In the genomic region with DNA sequence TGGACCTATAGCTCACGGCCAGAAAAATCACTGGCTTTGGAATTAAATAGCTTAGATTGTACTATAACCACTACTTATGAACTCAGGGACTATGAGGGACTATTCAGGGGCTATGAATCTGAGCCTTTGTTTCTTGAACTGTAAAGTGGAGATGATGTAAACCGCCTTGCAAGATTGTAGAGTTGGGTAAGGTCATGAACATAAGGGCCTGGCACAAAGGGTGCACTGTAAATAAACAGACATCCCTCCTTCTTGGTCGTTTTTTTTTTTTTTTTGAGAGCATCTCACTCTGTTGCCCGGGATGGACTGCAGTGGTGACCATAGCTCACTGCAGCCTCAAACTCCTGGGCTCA, we compare ENCODE assay signal across 28 cellular contexts. TPM values are rescaled to one million over a fixed set of nuclear protein-coding genes. Genes with fewer than 3 reads are reported as not detected.
"Had no signal": no experiment of that assay in that cellular context is flagged by ENCODE, and none has a peak within 500 bp of the region (broad histone marks: within the 10 kb centered on the region; RNA-seq: fewer than 3 reads in every experiment).

No MANE protein-coding gene starts in this region.

- H3K4me3 Mint-ChIP-seq: activated CD4-positive, alpha-beta T cell treated with anti-CD3 and anti-CD28 coated beads, Interleukin-2, amount 10 ng/mL, durations not matched to agents 24 days and 14 days; activated CD8-positive, alpha-beta T cell treated with anti-CD3 and anti-CD28 coated beads for 36 hours; activated naive CD4-positive, alpha-beta T cell treated with anti-CD3 and anti-CD28 coated beads, Interleukin-2, amount 50 U/mL, for 24 hours; activated naive CD8-positive, alpha-beta T cell treated with anti-CD3 and anti-CD28 coated beads, Interleukin-2, amount 10 ng/mL, durations not matched to agents 7 days and 5 days; activated T-cell treated with anti-CD3 and anti-CD28 coated beads, Interleukin-2, amount 50 U/mL, for 72 hours had no signal

- H3K9me3 Mint-ChIP-seq: activated CD4-positive, alpha-beta T cell treated with anti-CD3 and anti-CD28 coated beads, Interleukin-2, amount 10 ng/mL, durations not matched to agents 24 days and 14 days; activated CD8-positive, alpha-beta T cell treated with anti-CD3 and anti-CD28 coated beads for 36 hours; activated naive CD4-positive, alpha-beta T cell treated with anti-CD3 and anti-CD28 coated beads, Interleukin-2, amount 50 U/mL, for 24 hours; activated naive CD8-positive, alpha-beta T cell treated with anti-CD3 and anti-CD28 coated beads, Interleukin-2, amount 10 ng/mL, durations not matched to agents 7 days and 5 days; activated T-cell treated with anti-CD3 and anti-CD28 coated beads, Interleukin-2, amount 50 U/mL, for 72 hours; activated T-helper 2 cell treated with anti-CD3 and anti-CD28 coated beads, Interferon-gamma antibody, Interleukin-2, Interleukin-4, amounts not matched to agents 10 μg/mL and 5 μg/mL and 100 μg/mL, durations not matched to agents 14 hours and 24 hours and 36 hours; T-cell had no signal

- H3K27ac Mint-ChIP-seq: activated CD4-positive, alpha-beta T cell treated with anti-CD3 and anti-CD28 coated beads, Interleukin-2, amount 10 ng/mL, durations not matched to agents 24 days and 14 days; activated CD8-positive, alpha-beta T cell treated with anti-CD3 and anti-CD28 coated beads for 36 hours; activated naive CD4-positive, alpha-beta T cell treated with anti-CD3 and anti-CD28 coated beads, Interleukin-2, amount 50 U/mL, for 24 hours; activated naive CD8-positive, alpha-beta T cell treated with anti-CD3 and anti-CD28 coated beads, Interleukin-2, amount 10 ng/mL, durations not matched to agents 7 days and 5 days; activated T-cell treated with anti-CD3 and anti-CD28 coated beads, Interleukin-2, amount 50 U/mL, for 72 hours; activated T-helper 2 cell treated with anti-CD3 and anti-CD28 coated beads, Interferon-gamma antibody, Interleukin-2, Interleukin-4, amounts not matched to agents 10 μg/mL and 5 μg/mL and 100 μg/mL, durations not matched to agents 14 hours and 24 hours and 36 hours; T-cell had no signal

- H3K27me3 Mint-ChIP-seq: activated CD8-positive, alpha-beta T cell treated with anti-CD3 and anti-CD28 coated beads for 36 hours; activated naive CD4-positive, alpha-beta T cell treated with anti-CD3 and anti-CD28 coated beads, Interleukin-2, amount 50 U/mL, for 24 hours; T-cell had no signal

- ATAC-seq: activated CD8-positive, alpha-beta T cell treated with anti-CD3 and anti-CD28 coated beads for 36 hours; activated T-cell treated with anti-CD3 and anti-CD28 coated beads, Interleukin-2, amount 50 U/mL, for 72 hours; Panc1; SK-N-SH treated with all-trans-retinoic acid at 6 μM for 48 hours; T-cell had no signal

- DNase-seq: activated CD4-positive, alpha-beta T cell treated with anti-CD3 and anti-CD28 coated beads, Interleukin-2, amount 10 ng/mL, durations not matched to agents 24 days and 14 days; activated CD4-positive, alpha-beta T cell treated with anti-CD3 and anti-CD28 coated beads, Interleukin-2, amount 50 U/mL, for 4 hours; activated CD8-positive, alpha-beta T cell treated with anti-CD3 and anti-CD28 coated beads for 36 hours; activated naive CD4-positive, alpha-beta T cell treated with Interleukin-2 at 50 U/mL for 16 hours; activated naive CD8-positive, alpha-beta T cell treated with anti-CD3 and anti-CD28 coated beads, Interleukin-2, amount 10 ng/mL, durations not matched to agents 7 days and 5 days; activated T-cell treated with anti-CD3 and anti-CD28 coated beads, Interleukin-2, amount 50 U/mL, for 1 hour; activated T-cell treated with anti-CD3 and anti-CD28 coated beads, Interleukin-2, amount 50 U/mL, for 72 hours; amygdala; caudate nucleus; cerebellar nuclear complex; Karpas-422; KBM-7; NCI-H1105 treated with DMSO at 0.1 percent for 48 hours; NCI-H1436; NCI-H1694; NCI-H2029; NCI-H345; NCI-H524 treated with DMSO at 0.1 percent for 48 hours; RPMI8226; SHP77 treated with DMSO at 0.1 percent for 48 hours; T-cell; T-helper 2 cell; T-helper 9 cell had no signal

RNA-seq across cellular contexts. Expression of a gene that starts 2.8 kb away (rescaled TPM):
- total RNA-seq: ascending aorta had no signal
